In genomic region chr12:51341259-51342007, GRCh38 we compare ENCODE assay signal across 7 cellular contexts. TPM values are rescaled to one million over a fixed set of nuclear protein-coding genes. Genes with fewer than 3 reads are reported as not detected.
A peak's percentile ranks its signal among the peaks of the same experiment; 100 is the strongest.
DNase-seq lines count a peak whose midpoint lies in the region; ATAC-seq and TF ChIP-seq lines count a peak whose summit lies in the region.

No MANE protein-coding gene starts in this region.

- CTCF ChIA-PET in T-cell (lab: Charles Lee): interaction anchor here (0.5 to 3.8 kb wide), 44 partner anchors 8 to 630 kb away, joined by 3 to 30 read pairs (median 4); partner anchors contain the start of genes BIN2 (in 1 of the 2), LETMD1 (in 1 of the 2), POU6F1 (in 1 of the 2) and SMAGP (in 1 of the 2)

- POLR2A ChIA-PET in T-cell (lab: Charles Lee): interaction anchor here (0.5 to 1.1 kb wide), 5 partner anchors 11 to 1668 kb away, joined by 3 to 6 read pairs (median 4); partner anchors contain the start of gene CSRNP2 (in 1 of the 2)

- ATAC-seq in T-cell (replicated peaks in 1 of 4) (peak; percentile 87 to 95 (median 89)), left ventricle myocardium superior (peak; percentile 90), GM18870 (IDR thresholded peaks at IDR 0.05; ENCODE audit: unreplicated experiment) (no peak)

- H3K27me3 Mint-ChIP-seq in T-cell: no peaks in the 10 kb centered on the region

- peak overlapping the region in 2 of 3 donors; percentile 49 to 67 for H3K4me3 Mint-ChIP-seq in T-cell

- peak overlapping the region; percentile 68 to 85 for H3K27ac Mint-ChIP-seq in T-cell

- H3K4me1 Mint-ChIP-seq in T-cell: peaks cover 7 to 28% (median 8%) of the 10 kb centered on the region in 3 donors

- DNase-seq in NCI-H1092 treated with DMSO at 0.1 percent for 48 hours (lab: John Stamatoyannopoulos, UW) (peak; percentile 34), T-cell (peak; percentile 33 to 76 (median 62)), amniotic epithelial cell (ENCODE audit: low read depth) (peak; percentile 62), left ventricle myocardium superior (peak; percentile 43), retina (peak; percentile 82)

- peak; percentile 99 for TF ChIP-seq CTCF in GM12873 (IDR thresholded peaks at IDR 0.05; ENCODE audit: insufficient read depth, low read depth, low read length, missing control alignments)

- H3K36me3 Mint-ChIP-seq in T-cell: no peaks in the 10 kb centered on the region

- H3K9me3 Mint-ChIP-seq in T-cell: no peaks in the 10 kb centered on the region

- intact Hi-C loops in left ventricle myocardium superior (cut with micrococcal nuclease): no loop called here

RNA-seq across cellular contexts. Expression of gene CELA1, which starts 5.0 kb away (rescaled TPM):
- total RNA-seq in T-cell (1 to 10 TPM in 2 of 5 donors, under 1 TPM in 3; 0.47 to 3.5 (median 0.88) TPM), left ventricle myocardium superior (not detected)

RNA-seq across cellular contexts. Expression of gene BIN2, which starts 17.5 kb away (rescaled TPM):
- total RNA-seq in T-cell (100 to 1,000 TPM; 196 to 240 (median 202) TPM), left ventricle myocardium superior (1.7 TPM)

RNA-seq across cellular contexts. Expression of gene GALNT6, which starts 49.8 kb away (rescaled TPM):
- total RNA-seq in T-cell: 10 to 100 TPM in 2 of 5 donors, 1 to 10 TPM in 3; 5.3 to 19.6 (median 7.9) TPM
- total RNA-seq in left ventricle myocardium superior: 0.77 TPM

Comparison
In these comparisons a context has a peak if more than half of its experiments do, and no peak if none do; other contexts are left out.
1. RNA of gene BIN2, which starts 17.5 kb away (total RNA-seq): 196 to 240 TPM in T-cell; 1.7 TPM in left ventricle myocardium superior (single experiment); every median in the first group is over 10 times any median in the second.
2. Peak in every context shown above with its lines, with median percentiles within 50 percentile points of each other: DNase-seq.